Comparison of ENCODE assay signal across 1 cellular context in the genomic region with DNA sequence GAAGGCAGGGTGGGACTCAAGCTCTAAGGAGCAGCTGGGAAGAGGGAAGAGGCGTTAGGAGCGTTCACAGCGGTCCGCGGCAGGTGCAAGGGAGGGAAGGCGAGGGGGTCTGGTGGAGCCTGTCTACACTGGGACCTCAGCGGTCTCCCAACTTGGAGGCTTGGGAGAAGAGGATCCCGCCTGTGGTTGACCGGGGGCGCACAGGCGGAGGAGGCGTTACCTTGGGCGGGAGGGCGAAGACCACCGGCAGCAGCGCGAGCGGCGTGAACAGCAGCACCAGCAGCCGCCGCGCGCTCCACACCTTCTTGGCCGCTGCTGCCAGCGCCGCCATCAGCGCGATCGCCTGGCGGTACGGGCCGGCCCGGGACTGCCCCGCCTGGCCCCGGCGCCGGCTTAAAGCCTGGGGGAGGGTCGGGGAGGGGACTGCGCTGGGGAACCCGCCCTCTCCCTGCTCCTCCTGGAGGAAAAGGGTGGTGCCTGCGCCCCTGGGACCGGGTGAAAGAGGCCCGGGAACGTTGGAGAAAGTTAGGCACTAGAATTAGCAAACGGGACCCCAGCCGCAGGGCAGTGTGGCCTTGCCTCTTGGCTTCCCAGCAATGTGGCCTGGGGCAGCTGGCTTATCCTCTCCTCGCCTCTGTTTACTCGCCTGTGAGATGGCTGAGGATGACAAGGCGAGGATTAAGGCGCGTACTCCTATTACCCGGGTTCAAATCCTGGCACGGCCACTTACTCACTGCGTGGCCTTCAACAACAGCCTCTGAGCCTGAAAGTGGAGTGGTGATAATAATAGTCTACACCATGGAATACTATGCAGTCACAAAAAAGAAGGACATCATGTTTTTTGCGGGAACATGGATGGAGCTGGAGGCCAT.
A peak's percentile ranks its signal among the peaks of the same experiment; 100 is the strongest.
TF ChIP-seq lines count a peak whose summit lies in the region.

TSS of gene SLC13A3 (minus strand) at position 369 of the 872 bp plus-strand sequence. CDS start at position 331, 38 bp downstream.

TF ChIP-seq in HepG2, 621 proteins besides CTCF, POLR2A, EP300 and RAD21 (continued from another document and continues in another):
- TF ChIP-seq MED13 (CRISPR knock-in tag; IDR thresholded peaks at IDR 0.05) (no peak), DMAP1 (CRISPR knock-in tag; IDR thresholded peaks at IDR 0.05) (peak; percentile 77), PPARG (CRISPR knock-in tag; conservative IDR thresholded peaks at IDR 0.05) (peak; percentile 56; the same call in 1 of the 2 replicates), RBM22 (optimal IDR thresholded peaks at IDR 0.05; ENCODE audit: low read length) (no peak), SIN3A (IDR thresholded peaks at IDR 0.05; ENCODE audit: borderline replicate concordance, low read depth, low read length) (no peak), ZNF788 (CRISPR knock-in tag; IDR thresholded peaks at IDR 0.05; ENCODE audit: borderline replicate concordance) (peak; percentile 9), MAFF (IDR thresholded peaks at IDR 0.05; ENCODE audit: low read depth, low read length) (no peak), SIX1 (CRISPR knock-in tag; IDR thresholded peaks at IDR 0.05; ENCODE audit: borderline replicate concordance) (peak; percentile 30; the same call in 1 of the 2 replicates), SIN3B (IDR thresholded peaks at IDR 0.05; ENCODE audit: low read length) (no peak), ZFP1 (CRISPR knock-in tag; IDR thresholded peaks at IDR 0.05) (peak; percentile 84; the same call in 1 of the 2 replicates), PLRG1 (conservative IDR thresholded peaks at IDR 0.05) (no peak), HNRNPK (IDR thresholded peaks at IDR 0.05; ENCODE audit: low read depth, low read length, poor library complexity, severe bottlenecking) (peak; percentile 80), ZNF724P (CRISPR knock-in tag; IDR thresholded peaks at IDR 0.05; ENCODE audit: borderline replicate concordance) (peak; percentile 64; the same call in 1 of the 2 replicates), NPAS2 (CRISPR knock-in tag; IDR thresholded peaks at IDR 0.05; ENCODE audit: borderline replicate concordance) (0 out of 2 replicates have a peak, but pooled peaks have one; percentile 19), LBX2 (CRISPR knock-in tag; IDR thresholded peaks at IDR 0.05; ENCODE audit: borderline replicate concordance) (peak; percentile 50; the same call in 1 of the 2 replicates), FOXP4 (CRISPR knock-in tag; IDR thresholded peaks at IDR 0.05) (peak; percentile 6; the same call in 1 of the 2 replicates), ZNF772 (CRISPR knock-in tag; IDR thresholded peaks at IDR 0.05) (peak; percentile 10; the same call in 1 of the 2 replicates), ZBTB25 (CRISPR knock-in tag; IDR thresholded peaks at IDR 0.05) (peak; percentile 73; the same call in 1 of the 2 replicates), ZNF879 (CRISPR knock-in tag; IDR thresholded peaks at IDR 0.05) (peak; percentile 84; the same call in 1 of the 2 replicates), NFKBIZ (CRISPR knock-in tag; IDR thresholded peaks at IDR 0.05) (0 out of 2 replicates have a peak, but pooled peaks have one; percentile 56), ATRX (CRISPR knock-in tag; IDR thresholded peaks at IDR 0.05; ENCODE audit: borderline replicate concordance) (no peak), NFE2L1 (CRISPR knock-in tag; IDR thresholded peaks at IDR 0.05; ENCODE audit: borderline replicate concordance) (no peak), ZFP82 (CRISPR knock-in tag; IDR thresholded peaks at IDR 0.05; ENCODE audit: borderline replicate concordance) (0 out of 2 replicates have a peak, but pooled peaks have one; percentile 47), ZNF468 (CRISPR knock-in tag; IDR thresholded peaks at IDR 0.05) (no peak), MXD1 (CRISPR knock-in tag; IDR thresholded peaks at IDR 0.05) (peak; percentile 86), ZNF235 (CRISPR knock-in tag; IDR thresholded peaks at IDR 0.05; ENCODE audit: borderline replicate concordance) (0 out of 2 replicates have a peak, but pooled peaks have one; percentile 69), MBD4 (IDR thresholded peaks at IDR 0.05; ENCODE audit: borderline replicate concordance, low read length) (no peak), ETV5 (CRISPR knock-in tag; IDR thresholded peaks at IDR 0.05; ENCODE audit: borderline replicate concordance) (no peak; the same call in 1 of the 2 replicates), RELA (CRISPR knock-in tag; IDR thresholded peaks at IDR 0.05) (peak; percentile 65; the same call in 1 of the 2 replicates), MAX (IDR thresholded peaks at IDR 0.05) (peak; percentile 60), REXO4 (CRISPR knock-in tag; IDR thresholded peaks at IDR 0.05; ENCODE audit: borderline replicate concordance) (no peak), ZNF12 (CRISPR knock-in tag; IDR thresholded peaks at IDR 0.05) (peak; percentile 8; the same call in 1 of the 2 replicates)
- TF ChIP-seq, protein P1, sequence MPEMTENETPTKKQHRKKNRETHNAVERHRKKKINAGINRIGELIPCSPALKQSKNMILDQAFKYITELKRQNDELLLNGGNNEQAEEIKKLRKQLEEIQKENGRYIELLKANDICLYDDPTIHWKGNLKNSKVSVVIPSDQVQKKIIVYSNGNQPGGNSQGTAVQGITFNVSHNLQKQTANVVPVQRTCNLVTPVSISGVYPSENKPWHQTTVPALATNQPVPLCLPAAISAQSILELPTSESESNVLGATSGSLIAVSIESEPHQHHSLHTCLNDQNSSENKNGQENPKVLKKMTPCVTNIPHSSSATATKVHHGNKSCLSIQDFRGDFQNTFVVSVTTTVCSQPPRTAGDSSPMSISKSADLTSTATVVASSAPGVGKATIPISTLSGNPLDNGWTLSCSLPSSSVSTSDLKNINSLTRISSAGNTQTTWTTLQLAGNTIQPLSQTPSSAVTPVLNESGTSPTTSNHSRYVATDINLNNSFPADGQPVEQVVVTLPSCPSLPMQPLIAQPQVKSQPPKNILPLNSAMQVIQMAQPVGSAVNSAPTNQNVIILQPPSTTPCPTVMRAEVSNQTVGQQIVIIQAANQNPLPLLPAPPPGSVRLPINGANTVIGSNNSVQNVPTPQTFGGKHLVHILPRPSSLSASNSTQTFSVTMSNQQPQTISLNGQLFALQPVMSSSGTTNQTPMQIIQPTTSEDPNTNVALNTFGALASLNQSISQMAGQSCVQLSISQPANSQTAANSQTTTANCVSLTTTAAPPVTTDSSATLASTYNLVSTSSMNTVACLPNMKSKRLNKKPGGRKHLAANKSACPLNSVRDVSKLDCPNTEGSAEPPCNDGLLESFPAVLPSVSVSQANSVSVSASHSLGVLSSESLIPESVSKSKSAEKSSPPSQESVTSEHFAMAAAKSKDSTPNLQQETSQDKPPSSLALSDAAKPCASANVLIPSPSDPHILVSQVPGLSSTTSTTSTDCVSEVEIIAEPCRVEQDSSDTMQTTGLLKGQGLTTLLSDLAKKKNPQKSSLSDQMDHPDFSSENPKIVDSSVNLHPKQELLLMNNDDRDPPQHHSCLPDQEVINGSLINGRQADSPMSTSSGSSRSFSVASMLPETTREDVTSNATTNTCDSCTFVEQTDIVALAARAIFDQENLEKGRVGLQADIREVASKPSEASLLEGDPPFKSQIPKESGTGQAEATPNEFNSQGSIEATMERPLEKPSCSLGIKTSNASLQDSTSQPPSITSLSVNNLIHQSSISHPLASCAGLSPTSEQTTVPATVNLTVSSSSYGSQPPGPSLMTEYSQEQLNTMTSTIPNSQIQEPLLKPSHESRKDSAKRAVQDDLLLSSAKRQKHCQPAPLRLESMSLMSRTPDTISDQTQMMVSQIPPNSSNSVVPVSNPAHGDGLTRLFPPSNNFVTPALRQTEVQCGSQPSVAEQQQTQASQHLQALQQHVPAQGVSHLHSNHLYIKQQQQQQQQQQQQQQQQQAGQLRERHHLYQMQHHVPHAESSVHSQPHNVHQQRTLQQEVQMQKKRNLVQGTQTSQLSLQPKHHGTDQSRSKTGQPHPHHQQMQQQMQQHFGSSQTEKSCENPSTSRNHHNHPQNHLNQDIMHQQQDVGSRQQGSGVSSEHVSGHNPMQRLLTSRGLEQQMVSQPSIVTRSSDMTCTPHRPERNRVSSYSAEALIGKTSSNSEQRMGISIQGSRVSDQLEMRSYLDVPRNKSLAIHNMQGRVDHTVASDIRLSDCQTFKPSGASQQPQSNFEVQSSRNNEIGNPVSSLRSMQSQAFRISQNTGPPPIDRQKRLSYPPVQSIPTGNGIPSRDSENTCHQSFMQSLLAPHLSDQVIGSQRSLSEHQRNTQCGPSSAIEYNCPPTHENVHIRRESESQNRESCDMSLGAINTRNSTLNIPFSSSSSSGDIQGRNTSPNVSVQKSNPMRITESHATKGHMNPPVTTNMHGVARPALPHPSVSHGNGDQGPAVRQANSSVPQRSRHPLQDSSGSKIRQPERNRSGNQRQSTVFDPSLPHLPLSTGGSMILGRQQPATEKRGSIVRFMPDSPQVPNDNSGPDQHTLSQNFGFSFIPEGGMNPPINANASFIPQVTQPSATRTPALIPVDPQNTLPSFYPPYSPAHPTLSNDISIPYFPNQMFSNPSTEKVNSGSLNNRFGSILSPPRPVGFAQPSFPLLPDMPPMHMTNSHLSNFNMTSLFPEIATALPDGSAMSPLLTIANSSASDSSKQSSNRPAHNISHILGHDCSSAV (CRISPR knock-in tag; IDR thresholded peaks at IDR 0.05; ENCODE audit: borderline replicate concordance), result no peak
- TF ChIP-seq, protein P2, sequence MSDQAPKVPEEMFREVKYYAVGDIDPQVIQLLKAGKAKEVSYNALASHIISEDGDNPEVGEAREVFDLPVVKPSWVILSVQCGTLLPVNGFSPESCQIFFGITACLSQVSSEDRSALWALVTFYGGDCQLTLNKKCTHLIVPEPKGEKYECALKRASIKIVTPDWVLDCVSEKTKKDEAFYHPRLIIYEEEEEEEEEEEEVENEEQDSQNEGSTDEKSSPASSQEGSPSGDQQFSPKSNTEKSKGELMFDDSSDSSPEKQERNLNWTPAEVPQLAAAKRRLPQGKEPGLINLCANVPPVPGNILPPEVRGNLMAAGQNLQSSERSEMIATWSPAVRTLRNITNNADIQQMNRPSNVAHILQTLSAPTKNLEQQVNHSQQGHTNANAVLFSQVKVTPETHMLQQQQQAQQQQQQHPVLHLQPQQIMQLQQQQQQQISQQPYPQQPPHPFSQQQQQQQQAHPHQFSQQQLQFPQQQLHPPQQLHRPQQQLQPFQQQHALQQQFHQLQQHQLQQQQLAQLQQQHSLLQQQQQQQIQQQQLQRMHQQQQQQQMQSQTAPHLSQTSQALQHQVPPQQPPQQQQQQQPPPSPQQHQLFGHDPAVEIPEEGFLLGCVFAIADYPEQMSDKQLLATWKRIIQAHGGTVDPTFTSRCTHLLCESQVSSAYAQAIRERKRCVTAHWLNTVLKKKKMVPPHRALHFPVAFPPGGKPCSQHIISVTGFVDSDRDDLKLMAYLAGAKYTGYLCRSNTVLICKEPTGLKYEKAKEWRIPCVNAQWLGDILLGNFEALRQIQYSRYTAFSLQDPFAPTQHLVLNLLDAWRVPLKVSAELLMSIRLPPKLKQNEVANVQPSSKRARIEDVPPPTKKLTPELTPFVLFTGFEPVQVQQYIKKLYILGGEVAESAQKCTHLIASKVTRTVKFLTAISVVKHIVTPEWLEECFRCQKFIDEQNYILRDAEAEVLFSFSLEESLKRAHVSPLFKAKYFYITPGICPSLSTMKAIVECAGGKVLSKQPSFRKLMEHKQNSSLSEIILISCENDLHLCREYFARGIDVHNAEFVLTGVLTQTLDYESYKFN (CRISPR knock-in tag; conservative IDR thresholded peaks at IDR 0.05), result peak; percentile 57
